Comparison of ENCODE assay signal across 15 cellular contexts in genomic region chr20:31497838-31498540, GRCh38. TPM values are rescaled to one million over a fixed set of nuclear protein-coding genes. Genes with fewer than 3 reads are reported as not detected.
DNase-seq lines count a peak whose midpoint lies in the region; ATAC-seq and TF ChIP-seq lines count a peak whose summit lies in the region.
"Had no signal": no experiment of that assay in that cellular context is flagged by ENCODE, and none has a peak within 500 bp of the region (broad histone marks: within the 10 kb centered on the region; RNA-seq: fewer than 3 reads in every experiment).

No MANE protein-coding gene starts in this region.

- H4K91ac ChIP-seq in IMR-90 (ENCODE audit: insufficient read depth, low read depth, low read length): no peak overlapping the region

- H3K18ac ChIP-seq in IMR-90 (ENCODE audit: low read depth, low read length) (no peak overlapping the region), mesendoderm (ENCODE audit: low read length) (no peak overlapping the region)

- no peaks in the 10 kb centered on the region for H4K20me1 ChIP-seq in IMR-90 (ENCODE audit: insufficient read depth, low read length)
- H4K20me1 ChIP-seq: BLaER1 treated with 17β-estradiol and CSF1 and Interleukin-3, amounts not matched to agents 10 nM and 100 nM had no signal

- no peak overlapping the region for H3K14ac ChIP-seq in IMR-90 (replicated peaks; ENCODE audit: low read depth, low read length)

- no peak overlapping the region for H4K8ac ChIP-seq in IMR-90 (ENCODE audit: low read depth in 2 of 2, low read length in 2 of 2)
- no peak overlapping the region for H4K8ac ChIP-seq in mesendoderm (ENCODE audit: low read depth, low read length)

- no peaks in the 10 kb centered on the region for H3K36me3 ChIP-seq in IMR-90 (ENCODE audit: control insufficient read depth, insufficient read depth, low read length)
- H3K36me3 ChIP-seq in mesendoderm (ENCODE audit: control insufficient read depth, insufficient read depth, low read length): no peaks in the 10 kb centered on the region
- H3K36me3 ChIP-seq: BLaER1 treated with 17β-estradiol and CSF1 and Interleukin-3, amounts not matched to agents 10 nM and 100 nM; neutrophil had no signal

- 0% methylated on average over 1 of the region's 6 CpGs; no CpG with 5 or more reads in 1 of the 2 experiments for WGBS in IMR-90 (ENCODE audit: extremely low coverage in 2 of 2, insufficient read length in 1 of 2), 2 experiments
- no CpG with 5 or more reads among the region's 6 CpGs for WGBS in mesendoderm (ENCODE audit: extremely low coverage, insufficient coverage, low lambda C conversion rate)

- H3K9ac ChIP-seq in IMR-90 (ENCODE audit: low read depth, low read length) (no peak overlapping the region), mesendoderm (ENCODE audit: low read length) (no peak overlapping the region)
- H3K9ac ChIP-seq: BLaER1 treated with 17β-estradiol and CSF1 and Interleukin-3, amounts not matched to agents 10 nM and 100 nM had no signal

- no peaks in the 10 kb centered on the region for H3K79me1 ChIP-seq in IMR-90 (ENCODE audit: low read depth in 1 of 2, low read length in 2 of 2)
- no peaks in the 10 kb centered on the region for H3K79me1 ChIP-seq in mesendoderm (ENCODE audit: low read length)

- no peak for TF ChIP-seq RAD21 in IMR-90 (IDR thresholded peaks at IDR 0.05; ENCODE audit: low read length)

- H2AK5ac ChIP-seq in IMR-90 (ENCODE audit: low read depth, low read length) (no peak overlapping the region), mesendoderm (ENCODE audit: low read length) (no peak overlapping the region)

- POLR2A ChIA-PET in IMR-90 (lab: Charles Lee; ENCODE audit: unreplicated experiment): no interaction called here

- no peak overlapping the region for H2BK120ac ChIP-seq in IMR-90 (ENCODE audit: low read depth, low read length)
- H2BK120ac ChIP-seq in mesendoderm (ENCODE audit: low read depth, low read length): no peak overlapping the region

- H3K4me2 ChIP-seq in IMR-90 (ENCODE audit: low read depth, low read length) (no peak overlapping the region), mesendoderm (ENCODE audit: low read length) (no peak overlapping the region)
- H3K4me2 ChIP-seq: BLaER1 treated with 17β-estradiol and CSF1 and Interleukin-3, amounts not matched to agents 10 nM and 100 nM had no signal

- H2AK9ac ChIP-seq in IMR-90 (replicated peaks; ENCODE audit: low read depth, low read length, poor library complexity): no peak overlapping the region

- dilution Hi-C loops in IMR-90 (cut with HindIII; ENCODE audit: low sequenced_read_pairs, unreplicated experiment): no loop called here

- no peak overlapping the region for H3K27ac ChIP-seq in IMR-90 (ENCODE audit: insufficient read depth, low read length)
- H3K27ac ChIP-seq in mesendoderm (ENCODE audit: low read depth, low read length): no peak overlapping the region
- H3K27ac ChIP-seq: BLaER1 treated with 17β-estradiol and CSF1 and Interleukin-3, amounts not matched to agents 10 nM and 100 nM; neutrophil had no signal

- no peak overlapping the region for H3K23ac ChIP-seq in IMR-90 (ENCODE audit: low read depth, low read length)
- no peak overlapping the region for H3K23ac ChIP-seq in mesendoderm (ENCODE audit: low read length)

- intact Hi-C loops in IMR-90 (cut with micrococcal nuclease): no loop called here

- H3K4ac ChIP-seq in IMR-90 (ENCODE audit: low read depth, low read length) (no peak overlapping the region), mesendoderm (ENCODE audit: low read depth, low read length) (no peak overlapping the region)

- CTCF ChIA-PET in IMR-90 (lab: Yijun Ruan, JAX): interaction anchor here (0.6 kb wide), 1 partner anchor 33 kb away, joined by 3 read pairs; no protein-coding TSS in a partner anchor

- no peaks in the 10 kb centered on the region for H3K9me3 ChIP-seq in IMR-90 (ENCODE audit: control insufficient read depth, insufficient read depth, low read length)
- H3K9me3 ChIP-seq: BLaER1 treated with 17β-estradiol and CSF1 and Interleukin-3, amounts not matched to agents 10 nM and 100 nM; neutrophil had no signal

- TF ChIP-seq CTCF in AG10803 (conservative IDR thresholded peaks at IDR 0.05; ENCODE audit: low read length) (no peak), IMR-90 (conservative IDR thresholded peaks at IDR 0.05; ENCODE audit: low read depth, low read length) (no peak)

- H2BK15ac ChIP-seq in IMR-90 (ENCODE audit: low read depth, low read length) (no peak overlapping the region), mesendoderm (replicated peaks; ENCODE audit: low read depth) (no peak overlapping the region)

- DNase-seq in AG10803 (ENCODE audit: low read depth): peak; percentile 89
- peak; percentile 49 for DNase-seq in IMR-90
- DNase-seq in erythroblast (lab: John Stamatoyannopoulos, UW): peak; percentile 40 to 42
- DNase-seq in mesendoderm: peak; percentile 30
- no peak for DNase-seq in DMS153 treated with DMSO at 0.1 percent for 48 hours (lab: John Stamatoyannopoulos, UW; ENCODE audit: unreplicated experiment)
- no peak for DNase-seq in globus pallidus (ENCODE audit: low spot score)
- no peak for DNase-seq in T-helper 1 cell
- DNase-seq: activated CD8-positive, alpha-beta memory T cell treated with anti-CD3 and anti-CD28 coated beads, Interleukin-2, amount 50 U/mL, for 4 hours; glutamatergic neuron; NCI-H524 treated with DMSO at 0.1 percent for 48 hours had no signal

- H3K4me1 ChIP-seq in IMR-90 (ENCODE audit: control insufficient read depth, insufficient read depth, low read length) (0 out of 2 replicates have a peak, but pooled peaks cover 2% of the 10 kb centered on the region), mesendoderm (ENCODE audit: control insufficient read depth, low read depth, low read length) (no peaks in the 10 kb centered on the region)

- BruUV-seq in IMR-90 (replicated peaks; lab: Mats Ljungman, UMichigan): no TSS peak

- no peak for TF ChIP-seq POLR2A in IMR-90 (IDR thresholded peaks at IDR 0.05; ENCODE audit: low read depth, low read length)
- TF ChIP-seq POLR2A in erythroblast (IDR thresholded peaks at IDR 0.05; ENCODE audit: low read length): no peak

- H3K79me2 ChIP-seq in mesendoderm (ENCODE audit: control insufficient read depth, insufficient read depth, low read length): no peaks in the 10 kb centered on the region

- no peaks in the 10 kb centered on the region for H3K9me1 ChIP-seq in IMR-90 (ENCODE audit: insufficient read depth, low read length)

- H3K27me3 ChIP-seq in IMR-90 (ENCODE audit: control insufficient read depth, insufficient read depth, low read length) (peaks cover 9% of the 10 kb centered on the region), mesendoderm (ENCODE audit: insufficient read depth, low read length, poor library complexity) (no peaks in the 10 kb centered on the region)
- H3K27me3 ChIP-seq: BLaER1 treated with 17β-estradiol and CSF1 and Interleukin-3, amounts not matched to agents 10 nM and 100 nM had no signal

- H4K5ac ChIP-seq in IMR-90 (ENCODE audit: low read depth, low read length) (no peak overlapping the region), mesendoderm (ENCODE audit: low read length) (no peak overlapping the region)

- no peak overlapping the region for H2BK20ac ChIP-seq in IMR-90 (ENCODE audit: low read depth, low read length)

- H2BK5ac ChIP-seq in IMR-90 (ENCODE audit: low read depth, low read length, poor library complexity, severe bottlenecking): no peak overlapping the region
- H2BK5ac ChIP-seq in mesendoderm (ENCODE audit: low read length): no peak overlapping the region

- H3K56ac ChIP-seq in IMR-90 (ENCODE audit: extremely low read depth, insufficient read depth, low read length): no peak overlapping the region
- H3K56ac ChIP-seq in mesendoderm (ENCODE audit: low read length): no peak overlapping the region

- no peak overlapping the region for H2AFZ ChIP-seq in IMR-90 (replicated peaks; ENCODE audit: low read length, poor library complexity)

- in situ Hi-C loops in IMR-90 (cut with MboI; ENCODE audit: low sequenced_read_pairs): no loop called here

- ATAC-seq in IMR-90 (ENCODE audit: low read depth) (no peak), GM21825 (IDR thresholded peaks at IDR 0.05; ENCODE audit: unreplicated experiment) (no peak)

- no peak overlapping the region for H3K4me3 ChIP-seq in AG10803 (ENCODE audit: low read length)
- H3K4me3 ChIP-seq in IMR-90 (ENCODE audit: insufficient read depth, low read depth, low read length): no peak overlapping the region
- H3K4me3 ChIP-seq in mesendoderm (ENCODE audit: low read length): no peak overlapping the region
- H3K4me3 ChIP-seq: BLaER1 treated with 17β-estradiol and CSF1 and Interleukin-3, amounts not matched to agents 10 nM and 100 nM; lung had no signal

TF ChIP-seq in IMR-90, 13 proteins besides CTCF, POLR2A, EP300 and RAD21 (continues in another document):
- TF ChIP-seq RCOR1 (IDR thresholded peaks at IDR 0.05; ENCODE audit: insufficient replicate concordance, low read length) (no peak), FOS (IDR thresholded peaks at IDR 0.05; ENCODE audit: low read depth, low read length) (no peak), BHLHE40 (IDR thresholded peaks at IDR 0.05; ENCODE audit: low read depth, low read length) (no peak), MAZ (IDR thresholded peaks at IDR 0.05; ENCODE audit: borderline replicate concordance, low read depth, low read length) (no peak), MXI1 (IDR thresholded peaks at IDR 0.05; ENCODE audit: borderline replicate concordance, low read depth, low read length) (no peak)

RNA-seq across cellular contexts. Expression of gene HM13, which starts 16.3 kb away (rescaled TPM):
- 46.7 and 53.2 TPM in 2 replicates for total RNA-seq in IMR-90 (2012; rRNA removed)
- 203 and 207 TPM in 2 replicates for polyA plus RNA-seq in IMR-90 (2012; rRNA removed)
- polyA plus RNA-seq in IMR-90 (2012; cell fraction: cytosol; rRNA removed): 159 and 176 TPM in 2 replicates
- 138 and 153 TPM in 2 replicates for polyA plus RNA-seq in IMR-90 (2012; cell fraction: nucleus; rRNA removed; ENCODE audit: low replicate concordance)
- polyA plus RNA-seq in mesendoderm (2013, experiment 1 of 2): 135 TPM
- 133 TPM for polyA plus RNA-seq in mesendoderm (2013, experiment 2 of 2)

RNA-seq across cellular contexts. Expression of gene REM1, which starts 22.9 kb away (rescaled TPM):
- total RNA-seq in IMR-90 (2012; rRNA removed): not detected in 2 replicates
- polyA plus RNA-seq in IMR-90 (2012; rRNA removed): not detected in 2 replicates
- not detected in 2 replicates for polyA plus RNA-seq in IMR-90 (2012; cell fraction: cytosol; rRNA removed)
- polyA plus RNA-seq in IMR-90 (2012; cell fraction: nucleus; rRNA removed; ENCODE audit: low replicate concordance): not detected in 2 replicates
- polyA plus RNA-seq in mesendoderm (2013, experiment 1 of 2): not detected
- polyA plus RNA-seq in mesendoderm (2013, experiment 2 of 2): not detected
- total RNA-seq: dermis microvascular lymphatic vessel endothelial cell had no signal

RNA-seq across cellular contexts. Expression of gene DEFB124, which starts 23.1 kb away (rescaled TPM):
- total RNA-seq in IMR-90 (2012; rRNA removed): not detected in 2 replicates
- not detected in 2 replicates for polyA plus RNA-seq in IMR-90 (2012; rRNA removed)
- not detected in 2 replicates for polyA plus RNA-seq in IMR-90 (2012; cell fraction: cytosol; rRNA removed)
- polyA plus RNA-seq in IMR-90 (2012; cell fraction: nucleus; rRNA removed; ENCODE audit: low replicate concordance): not detected in 2 replicates
- polyA plus RNA-seq in mesendoderm (2013, experiment 1 of 2): not detected
- not detected for polyA plus RNA-seq in mesendoderm (2013, experiment 2 of 2)
- total RNA-seq: dermis microvascular lymphatic vessel endothelial cell, lung had no signal

RNA-seq across cellular contexts. Expression of gene DEFB123, which starts 57.6 kb away (rescaled TPM):
- total RNA-seq in IMR-90 (2012; rRNA removed): not detected in 2 replicates
- polyA plus RNA-seq in IMR-90 (2012; rRNA removed): not detected in 2 replicates
- not detected in 2 replicates for polyA plus RNA-seq in IMR-90 (2012; cell fraction: cytosol; rRNA removed)
- polyA plus RNA-seq in IMR-90 (2012; cell fraction: nucleus; rRNA removed; ENCODE audit: low replicate concordance): not detected in 2 replicates
- not detected for polyA plus RNA-seq in mesendoderm (2013, experiment 1 of 2)
- polyA plus RNA-seq in mesendoderm (2013, experiment 2 of 2): not detected
- total RNA-seq: dermis microvascular lymphatic vessel endothelial cell, lung had no signal
- polyA plus RNA-seq: lung had no signal

Comparison
In these comparisons a context has a peak if more than half of its experiments do, and no peak if none do; other contexts are left out.
1. DNase-seq: peak in AG10803 (single experiment), IMR-90 (single experiment), erythroblast (2 of 2) and mesendoderm (single experiment); none in DMS153 treated with DMSO at 0.1 percent for 48 hours (single experiment), globus pallidus (single experiment) and T-helper 1 cell (0 of 5).